ENCODE assay signal across 19 cellular contexts in the genomic region with DNA sequence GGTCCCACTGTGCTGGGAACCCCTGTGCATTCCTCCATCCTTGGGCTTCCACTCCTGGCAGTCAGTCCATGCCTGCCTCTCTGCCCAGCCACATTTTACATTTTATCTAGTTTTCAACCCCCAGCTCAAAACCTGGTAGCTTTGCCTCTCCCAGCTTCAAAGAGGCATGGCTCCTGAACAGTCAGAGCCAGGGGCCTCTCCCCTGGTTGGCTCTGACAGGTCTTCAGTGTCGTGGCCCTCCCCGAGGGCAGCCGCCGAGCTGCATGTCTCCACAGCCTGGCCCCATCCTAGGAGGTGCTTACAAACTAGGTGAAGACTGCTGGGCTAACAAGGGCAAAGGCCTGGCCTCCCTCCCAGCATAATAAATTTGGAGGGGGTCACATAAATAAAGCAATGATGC. TPM values are rescaled to one million over a fixed set of nuclear protein-coding genes. Genes with fewer than 3 reads are reported as not detected.
DNase-seq lines count a peak whose midpoint lies in the region; ATAC-seq, FAIRE-seq and TF ChIP-seq lines count a peak whose summit lies in the region.
"Had no signal": no experiment of that assay in that cellular context is flagged by ENCODE, and none has a peak within 500 bp of the region (broad histone marks: within the 10 kb centered on the region; RNA-seq: fewer than 3 reads in every experiment).

No MANE protein-coding gene starts in this region.

- peaks cover 10% of the 10 kb centered on the region for H3K27me3 Mint-ChIP-seq in GM23338 (ENCODE audit: insufficient read depth, low read depth, poor library complexity)

- no peak overlapping the region for H3K14ac ChIP-seq in neuronal stem cell (ENCODE audit: low read length)

- H3K23ac ChIP-seq in neuronal stem cell (ENCODE audit: low read depth, low read length, poor library complexity), result no peak overlapping the region

- no peak overlapping the region for H2BK120ac ChIP-seq in neuronal stem cell (ENCODE audit: low read depth, low read length)

- no peak for FAIRE-seq in frontal cortex (lab: Jason Lieb, UNC)
- FAIRE-seq: D721Med, H54 had no signal

- H2BK12ac ChIP-seq in neuronal stem cell (ENCODE audit: low read length), result no peak overlapping the region

- no peaks in the 10 kb centered on the region for H3K79me1 ChIP-seq in neuronal stem cell (ENCODE audit: low read depth, low read length)

- no peak overlapping the region for H2BK15ac ChIP-seq in neuronal stem cell (ENCODE audit: low read length)

- intact Hi-C loops in colonic mucosa (cut with DNase I), result no loop called here
- intact Hi-C loops in left cardiac atrium (cut with DNase I), result loop anchor here in 1 of 2 donors (5.0 kb wide), 1 partner anchor 55 kb away; no protein-coding TSS in a partner anchor

- H2BK5ac ChIP-seq in neuronal stem cell (ENCODE audit: low read length), result peak overlapping the region; percentile 28

- H3K27ac ChIP-seq in GM23338 (ENCODE audit: low read depth) (0 out of 2 replicates have a peak overlapping the region, but pooled peaks have one; percentile 26), colonic mucosa (no peak overlapping the region), neuronal stem cell (replicated peaks; ENCODE audit: low read length) (no peak overlapping the region)
- H3K27ac ChIP-seq: HL-60 had no signal

- H3K4me3 Mint-ChIP-seq in GM23338, result no peak overlapping the region
- H3K4me3 Mint-ChIP-seq: CD4-positive, alpha-beta memory T cell had no signal

- H3K18ac ChIP-seq in neuronal stem cell (ENCODE audit: low read length), result peak overlapping the region; percentile 35

- no peak overlapping the region for H3K4ac ChIP-seq in neuronal stem cell (ENCODE audit: low read length)

- WGBS in neuronal stem cell (ENCODE audit: extremely low coverage in 2 of 2, insufficient read length in 2 of 2, insufficient replicate concordance in 1 of 2), 2 donors, result no CpG with 5 or more reads among the region's 4 CpGs

- no peak overlapping the region for H3K4me3 ChIP-seq in GM23338
- H3K4me3 ChIP-seq in colonic mucosa, result no peak overlapping the region
- no peak overlapping the region for H3K4me3 ChIP-seq in neuronal stem cell (ENCODE audit: low read length in 2 of 2)

- peaks cover 31% of the 10 kb centered on the region for H3K4me1 Mint-ChIP-seq in GM23338
- H3K4me1 Mint-ChIP-seq: CD4-positive, alpha-beta memory T cell had no signal

- no peaks in the 10 kb centered on the region; the same call in 2 of the 3 replicates for H3K36me3 Mint-ChIP-seq in GM23338 (ENCODE audit: low read depth)
- H3K36me3 Mint-ChIP-seq: CD4-positive, alpha-beta memory T cell had no signal

- peaks cover 29% of the 10 kb centered on the region for H4K20me1 ChIP-seq in GM23338 (replicated peaks; ENCODE audit: insufficient read depth)

- H2AFZ ChIP-seq in GM23338 (no peak overlapping the region), neuronal stem cell (ENCODE audit: low read length) (no peak overlapping the region)

- peaks cover 12% of the 10 kb centered on the region; the same call in 1 of the 2 replicates for H3F3A ChIP-seq in GM23338 (replicated peaks; ENCODE audit: low read depth)

- H4K8ac ChIP-seq in neuronal stem cell (ENCODE audit: low read depth, low read length), result no peak overlapping the region

- peaks cover 99% of the 10 kb centered on the region for H3K79me2 ChIP-seq in GM23338 (replicated peaks; ENCODE audit: insufficient read depth)

- no peak overlapping the region for H3K4me2 ChIP-seq in GM23338
- no peak overlapping the region for H3K4me2 ChIP-seq in neuronal stem cell (ENCODE audit: insufficient read depth, low read length, poor library complexity, severe bottlenecking)

- H3K9ac ChIP-seq in colonic mucosa (ENCODE audit: low read depth in 2 of 2, low read length in 2 of 2) (no peak overlapping the region), neuronal stem cell (ENCODE audit: low read depth, low read length, poor library complexity) (no peak overlapping the region)

- no peak overlapping the region; the same call in none of the 2 replicates for H3K27ac Mint-ChIP-seq in GM23338
- H3K27ac Mint-ChIP-seq: CD4-positive, alpha-beta memory T cell had no signal

- H4K91ac ChIP-seq in neuronal stem cell (ENCODE audit: low read depth, low read length, poor library complexity), result no peak overlapping the region

- ATAC-seq in GM23338, result peak; percentile 14; the same call in 2 of the 3 replicates
- ATAC-seq in left cardiac atrium, result peak; percentile 13 to 35
- ATAC-seq in HG03460 (IDR thresholded peaks at IDR 0.05; ENCODE audit: unreplicated experiment), result no peak
- no peak for ATAC-seq in GM18858 (IDR thresholded peaks at IDR 0.05; ENCODE audit: unreplicated experiment)

- no peaks in the 10 kb centered on the region for H3K9me3 Mint-ChIP-seq in GM23338

- H3K9me3 ChIP-seq in colonic mucosa (no peaks in the 10 kb centered on the region), neuronal stem cell (replicated peaks in 1 of 2; ENCODE audit: control insufficient read depth in 2 of 2, insufficient read depth in 1 of 2, low read depth in 1 of 2, low read length in 2 of 2) (no peaks in the 10 kb centered on the region)

- peaks cover 37% of the 10 kb centered on the region for H3K4me1 ChIP-seq in GM23338 (ENCODE audit: insufficient read depth)
- H3K4me1 ChIP-seq in colonic mucosa, result no peaks in the 10 kb centered on the region
- H3K4me1 ChIP-seq in neuronal stem cell (ENCODE audit: control insufficient read depth in 2 of 2, insufficient read depth in 1 of 2, low read depth in 1 of 2, low read length in 2 of 2), result peaks cover 0 to 6% of the 10 kb centered on the region in 2 donors

- H3K9me2 ChIP-seq in GM23338 (ENCODE audit: insufficient read depth), result no peaks in the 10 kb centered on the region

- H3K36me3 ChIP-seq in GM23338 (ENCODE audit: insufficient read depth) (no peaks in the 10 kb centered on the region), colonic mucosa (no peaks in the 10 kb centered on the region), neuronal stem cell (replicated peaks in 1 of 2; ENCODE audit: control insufficient read depth in 2 of 2, insufficient read depth in 2 of 2, low read length in 2 of 2) (no peaks in the 10 kb centered on the region)

- DNase-seq in GM23338 (ENCODE audit: low spot score) (no peak), colonic mucosa (peak; percentile 11), left cardiac atrium (no peak), neuronal stem cell (ENCODE audit: low spot score) (no peak), HPDE6-E6E7 (ENCODE audit: extremely low spot score) (no peak), frontal cortex (ENCODE audit: low spot score in 2 of 2) (no peak)
- DNase-seq: CD4-positive, alpha-beta memory T cell; DMS79; NCI-H1105 treated with DMSO at 0.1 percent for 48 hours; NCI-H1694 treated with DMSO at 0.1 percent for 48 hours; NCI-H2107; NCI-H226; NCI-H524 treated with DMSO at 0.1 percent for 48 hours had no signal

- H3K27me3 ChIP-seq in GM23338 (ENCODE audit: insufficient read depth) (no peaks in the 10 kb centered on the region), colonic mucosa (no peaks in the 10 kb centered on the region), neuronal stem cell (ENCODE audit: control insufficient read depth in 3 of 3, insufficient read depth in 3 of 3, low read depth in 1 of 3, low read length in 3 of 3) (no peaks in the 10 kb centered on the region)

- H2AK5ac ChIP-seq in neuronal stem cell (ENCODE audit: low read depth, low read length), result peak overlapping the region; percentile 15

- TF ChIP-seq CTCF in GM23338 (conservative IDR thresholded peaks at IDR 0.05; ENCODE audit: low read depth in 2 of 2) (no peak), colonic mucosa (IDR thresholded peaks at IDR 0.05) (no peak)

TF ChIP-seq in GM23338, 12 proteins besides CTCF, POLR2A, EP300 and RAD21 (continues in another document):
- TF ChIP-seq, protein P1, sequence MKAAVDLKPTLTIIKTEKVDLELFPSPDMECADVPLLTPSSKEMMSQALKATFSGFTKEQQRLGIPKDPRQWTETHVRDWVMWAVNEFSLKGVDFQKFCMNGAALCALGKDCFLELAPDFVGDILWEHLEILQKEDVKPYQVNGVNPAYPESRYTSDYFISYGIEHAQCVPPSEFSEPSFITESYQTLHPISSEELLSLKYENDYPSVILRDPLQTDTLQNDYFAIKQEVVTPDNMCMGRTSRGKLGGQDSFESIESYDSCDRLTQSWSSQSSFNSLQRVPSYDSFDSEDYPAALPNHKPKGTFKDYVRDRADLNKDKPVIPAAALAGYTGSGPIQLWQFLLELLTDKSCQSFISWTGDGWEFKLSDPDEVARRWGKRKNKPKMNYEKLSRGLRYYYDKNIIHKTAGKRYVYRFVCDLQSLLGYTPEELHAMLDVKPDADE (IDR thresholded peaks at IDR 0.05), result no peak
- TF ChIP-seq ZNF331 (CRISPR knock-in tag; IDR thresholded peaks at IDR 0.05; ENCODE audit: low read depth), result no peak
- no peak for TF ChIP-seq ZNF114 (CRISPR knock-in tag; IDR thresholded peaks at IDR 0.05)

RNA-seq across cellular contexts. Expression of a gene that starts 14.8 kb away (rescaled TPM):
- 40.2 and 51.9 TPM in 2 replicates for total RNA-seq in GM23338 (2014; rRNA removed; shearing (Covaris generic))
- polyA plus RNA-seq in GM23338 (2016; fragmentation: Nextera tagmentation; extraction: Ambion mirVana), result 16.1 and 18.3 TPM in 2 replicates
- total RNA-seq in colonic mucosa (10 to 100 TPM; 36.8 to 49.2 TPM), left cardiac atrium (10 to 100 TPM; 28.1 to 36.0 TPM), frontal cortex (2.4 TPM)
- 1.5 TPM for polyA plus RNA-seq in neuronal stem cell (2013, experiment 1 of 2)
- 1.5 TPM for polyA plus RNA-seq in neuronal stem cell (2013, experiment 2 of 2)
- total RNA-seq: CD4-positive, alpha-beta memory T cell had no signal
- polyA plus RNA-seq: BJ; CD4-positive, alpha-beta memory T cell had no signal

Comparison
In these comparisons a context has a peak if more than half of its experiments do, and no peak if none do; other contexts are left out.
1. ATAC-seq: peak in GM23338 (single experiment) and left cardiac atrium (2 of 2); none in HG03460 (single experiment) and GM18858 (single experiment).